In the genomic region with DNA sequence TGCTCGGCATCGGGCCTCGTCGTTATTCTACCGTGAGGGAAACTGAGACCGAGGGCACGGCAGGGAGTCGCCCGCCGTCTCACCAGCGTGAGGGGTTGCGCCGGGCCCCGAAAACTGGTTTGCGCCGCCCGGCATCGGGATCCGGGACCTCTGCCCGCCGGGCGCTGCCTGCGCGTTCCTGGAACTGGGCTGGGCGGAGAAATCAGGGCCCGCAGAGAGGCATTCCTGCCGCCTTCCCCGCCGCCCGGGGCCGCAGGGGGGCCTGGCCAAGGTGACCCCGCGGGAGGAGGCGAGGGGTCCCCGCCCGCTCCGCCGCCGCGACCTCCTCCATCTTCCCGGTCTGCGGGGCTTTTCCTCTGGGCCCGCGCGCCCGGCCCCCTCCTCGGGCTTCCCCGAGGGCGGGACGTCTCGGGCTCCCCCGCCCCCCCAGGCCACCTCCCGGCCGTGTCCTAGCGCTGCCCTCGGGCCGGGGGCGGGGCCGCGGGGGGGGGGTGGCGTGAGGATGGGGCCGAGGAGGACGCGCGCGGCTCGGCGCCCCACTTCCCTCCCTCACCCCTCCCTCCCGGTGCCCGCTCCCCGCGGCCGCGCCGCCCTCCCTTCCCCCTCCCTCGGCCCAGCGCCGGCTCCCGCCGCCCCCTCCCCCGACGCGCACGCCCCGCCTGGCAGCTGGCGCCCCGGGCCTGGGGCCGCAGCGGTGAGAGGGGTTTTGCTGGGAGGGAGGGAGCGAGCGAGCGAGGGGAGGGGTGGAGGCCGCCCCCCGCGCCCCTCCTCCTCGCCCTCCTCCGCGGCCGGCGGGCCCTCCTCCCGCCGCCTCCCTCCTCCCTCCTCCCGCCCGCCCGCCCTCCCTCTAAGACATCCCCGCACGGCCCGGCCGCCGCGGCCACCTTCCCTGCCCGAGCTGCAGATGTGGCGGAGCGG, we compare ENCODE assay signal across 8 cellular contexts. TPM values are rescaled to one million over a fixed set of nuclear protein-coding genes. Genes with fewer than 3 reads are reported as not detected.
A peak's percentile ranks its signal among the peaks of the same experiment; 100 is the strongest.
DNase-seq lines count a peak whose midpoint lies in the region; ATAC-seq and TF ChIP-seq lines count a peak whose summit lies in the region.

GLIS2 (plus strand) TSS at position 883 of the 918 bp plus-strand sequence. CDS start 16,214 bp downstream, outside the sequence.

- H3K4me3 ChIP-seq in foreskin fibroblast (ENCODE audit: low read depth in 1 of 2, low read length in 2 of 2) (peak within 1 kb of the TSS; percentile 81 to 91), neural progenitor cell (peak within 1 kb of the TSS; percentile 98)

- ATAC-seq in HG03159 (IDR thresholded peaks at IDR 0.05; ENCODE audit: unreplicated experiment) (no peak), HG03442 (IDR thresholded peaks at IDR 0.05; ENCODE audit: unreplicated experiment) (no peak)

- peaks cover 27% of the 10 kb centered on the region for H3K4me1 Mint-ChIP-seq in neural progenitor cell

- peak within 1 kb of the TSS; percentile 99 for H3K4me2 ChIP-seq in neural progenitor cell

- no peaks in the 10 kb centered on the region for H3K9me3 ChIP-seq in neural progenitor cell (ENCODE audit: low read depth)

- TF ChIP-seq CTCF in foreskin fibroblast (IDR thresholded peaks at IDR 0.05; ENCODE audit: low read depth, low read length) (no peak), neural progenitor cell (IDR thresholded peaks at IDR 0.05) (no peak)

- H2AFZ ChIP-seq in neural progenitor cell (replicated peaks): peak within 1 kb of the TSS; percentile 83

- peaks cover 32% of the 10 kb centered on the region for H3F3A ChIP-seq in neural progenitor cell (ENCODE audit: low read depth)

- peak; percentile 44 for DNase-seq in activated T-cell treated with anti-CD3 and anti-CD28 coated beads, Interleukin-2, amount 50 U/mL, for 1 hour
- no peak for DNase-seq in activated T-cell treated with anti-CD3 and anti-CD28 coated beads, Interleukin-2, amount 50 U/mL, for 48 hours
- DNase-seq in NCI-H2196 (lab: John Stamatoyannopoulos, UW; ENCODE audit: unreplicated experiment) (peak; percentile 89), foreskin fibroblast (peak; percentile 86 to 93), neural progenitor cell (ENCODE audit: low spot score) (peak; percentile 94)
- peak; percentile 76 for DNase-seq in activated effector memory CD4-positive, alpha-beta T cell treated with anti-CD3 and anti-CD28 coated beads, Interleukin-2, amount 50 U/mL, for 16 hours

- H3K27ac Mint-ChIP-seq in neural progenitor cell: peak within 1 kb of the TSS; percentile 90

- H3K4me3 Mint-ChIP-seq in neural progenitor cell: peak within 1 kb of the TSS; percentile 96

- no peaks in the 10 kb centered on the region for H3K36me3 ChIP-seq in neural progenitor cell

- H3K9ac ChIP-seq in neural progenitor cell: peak within 1 kb of the TSS; percentile 59

- peaks cover 34% of the 10 kb centered on the region for H3K79me2 ChIP-seq in neural progenitor cell (ENCODE audit: low read depth)

- peaks cover 32% of the 10 kb centered on the region for H3K27me3 ChIP-seq in neural progenitor cell

- H3K27me3 Mint-ChIP-seq in neural progenitor cell (ENCODE audit: insufficient read depth, low read depth): peaks cover 7% of the 10 kb centered on the region

- H4K20me1 ChIP-seq in neural progenitor cell (ENCODE audit: low read depth): peaks cover 41% of the 10 kb centered on the region

- H3K36me3 Mint-ChIP-seq in neural progenitor cell: no peaks in the 10 kb centered on the region

- H3K4me1 ChIP-seq in neural progenitor cell: peaks cover 29% of the 10 kb centered on the region

- no peaks in the 10 kb centered on the region for H3K9me3 Mint-ChIP-seq in neural progenitor cell

- no peak within 1 kb of the TSS for H3K27ac ChIP-seq in neural progenitor cell

RNA-seq across cellular contexts. Expression of gene GLIS2, which starts in this region (rescaled TPM):
- 0.15 and 1.3 TPM in 2 replicates for total RNA-seq in neural progenitor cell (ENCODE audit: low replicate concordance)

Comparison
In these comparisons a context has a peak if more than half of its experiments do, and no peak if none do; other contexts are left out.
1. DNase-seq: peak in activated T-cell treated with anti-CD3 and anti-CD28 coated beads, Interleukin-2, amount 50 U/mL, for 1 hour (single experiment), NCI-H2196 (single experiment), activated effector memory CD4-positive, alpha-beta T cell treated with anti-CD3 and anti-CD28 coated beads, Interleukin-2, amount 50 U/mL, for 16 hours (single experiment), foreskin fibroblast (2 of 2) and neural progenitor cell (single experiment); none in activated T-cell treated with anti-CD3 and anti-CD28 coated beads, Interleukin-2, amount 50 U/mL, for 48 hours (0 of 2).